In genomic region chr1:188128761-188129160, GRCh38 we compare ENCODE assay signal across 11 cellular contexts.
DNase-seq lines count a peak whose midpoint lies in the region; ATAC-seq and TF ChIP-seq lines count a peak whose summit lies in the region.
"Had no signal": no experiment of that assay in that cellular context is flagged by ENCODE, and none has a peak within 500 bp of the region (broad histone marks: within the 10 kb centered on the region; RNA-seq: fewer than 3 reads in every experiment).

No MANE protein-coding gene starts in this region.

- RAD21 ChIA-PET in HCT116 (lab: Charles Lee; ENCODE audit: low non-redundant PET in 1 of 2, low total read pairs in 2 of 2, uncharacterized antibody in 2 of 2, unreplicated experiment in 2 of 2), result no interaction called here

- peak in 1 of 3 experiments; percentile 12; a peak in 1 of 6 replicates for TF ChIP-seq CTCF in HCT116 (IDR thresholded peaks at IDR 0.05 in 2 of 3, conservative IDR thresholded peaks at IDR 0.05 in 1 of 3; ENCODE audit: borderline replicate concordance in 1 of 3, insufficient read depth in 1 of 3, low read depth in 2 of 3, low read length in 2 of 3)

- CTCF ChIA-PET in HCT116 (lab: Charles Lee), result no interaction called here

- H3K36me3 ChIP-seq in HCT116 (ENCODE audit: control insufficient read depth in 1 of 2, insufficient read depth in 2 of 2, low read length in 2 of 2), result no peaks in the 10 kb centered on the region

- POLR2A ChIA-PET in HCT116 (lab: Charles Lee), result no interaction called here

- no peaks in the 10 kb centered on the region for H3K27me3 ChIP-seq in HCT116 (ENCODE audit: insufficient read depth, low read length)

- BruUV-seq in HCT116 (replicated peaks; lab: Mats Ljungman, UMichigan), result no TSS peak

- H3K9ac ChIP-seq in HCT116 (ENCODE audit: low read length), result no peak overlapping the region

- no peak overlapping the region for H3K27ac ChIP-seq in HCT116 (ENCODE audit: low read depth, low read length)

- no peaks in the 10 kb centered on the region for H3K9me2 ChIP-seq in HCT116 (ENCODE audit: insufficient read depth)

- H3K4me3 ChIP-seq in HCT116 (replicated peaks in 1 of 2; ENCODE audit: low read depth in 1 of 2, low read length in 2 of 2), result no peak overlapping the region
- H3K4me3 ChIP-seq: lung had no signal

- 0 out of 2 replicates have a peak, but pooled peaks have one; percentile 49 for ATAC-seq in HCT116
- ATAC-seq in GM19328 (IDR thresholded peaks at IDR 0.05; ENCODE audit: unreplicated experiment), result no peak
- ATAC-seq: activated T-helper 17 cell treated with anti-CD3 and anti-CD28 coated beads, Interleukin-2, amount 50 U/mL, for 72 hours had no signal

- H2AFZ ChIP-seq in HCT116 (ENCODE audit: low read depth, low read length, poor library complexity, severe bottlenecking), result no peak overlapping the region

- H3K79me2 ChIP-seq in HCT116 (ENCODE audit: insufficient read depth, low read length), result no peaks in the 10 kb centered on the region

- TF ChIP-seq POLR2A in HCT116 (IDR thresholded peaks at IDR 0.05; ENCODE audit: borderline replicate concordance, extremely low read depth, insufficient read depth, insufficient read length), result no peak

- H3K4me2 ChIP-seq in HCT116 (ENCODE audit: low read length), result no peak overlapping the region

- peak; percentile 40 for TF ChIP-seq RAD21 in HCT116 (IDR thresholded peaks at IDR 0.05; ENCODE audit: low read depth)

- peak; percentile 36 for DNase-seq in D341Med (ENCODE audit: low spot score)
- no peak for DNase-seq in HCT116 (ENCODE audit: low read depth, low spot score)
- DNase-seq in UCSD-AML1 (lab: John Stamatoyannopoulos, UW; ENCODE audit: unreplicated experiment), result peak; percentile 6
- DNase-seq in iPS-NIHi7 (ENCODE audit: extremely low spot score), result peak; percentile 14
- DNase-seq in pons (ENCODE audit: low spot score), result no peak
- DNase-seq in SKM-1 treated with dmso at 0.1 percent for 144 hours (lab: John Stamatoyannopoulos, UW; ENCODE audit: unreplicated experiment), result no peak
- DNase-seq: activated CD4-positive, alpha-beta T cell treated with anti-CD3 and anti-CD28 coated beads for 1 hour; NCI-H1048 had no signal

- intact Hi-C loops in HCT116 (cut with micrococcal nuclease), result no loop called here

- no peaks in the 10 kb centered on the region for H4K20me1 ChIP-seq in HCT116 (ENCODE audit: insufficient read depth)

- no peaks in the 10 kb centered on the region for H3K4me1 ChIP-seq in HCT116 (ENCODE audit: control insufficient read depth in 1 of 2, insufficient read depth in 2 of 2, low read length in 2 of 2)

- no peaks in the 10 kb centered on the region for H3K9me3 ChIP-seq in HCT116 (ENCODE audit: control insufficient read depth in 1 of 2, insufficient read depth in 1 of 2, low read depth in 1 of 2, low read length in 2 of 2)

TF ChIP-seq in HCT116, 20 proteins besides CTCF, POLR2A, EP300 and RAD21:
- TF ChIP-seq YY1 (IDR thresholded peaks at IDR 0.05; ENCODE audit: extremely low read depth, insufficient replicate concordance, low read depth, low read length) (no peak), ZBTB33 (IDR thresholded peaks at IDR 0.05; ENCODE audit: extremely low read depth, insufficient replicate concordance, low read length) (no peak), ZFX (IDR thresholded peaks at IDR 0.05) (no peak), JUND (IDR thresholded peaks at IDR 0.05) (no peak), POLR2AphosphoS5 (IDR thresholded peaks at IDR 0.05; ENCODE audit: low read depth, low read length) (no peak), SRF (IDR thresholded peaks at IDR 0.05; ENCODE audit: low read depth) (no peak), ATF3 (IDR thresholded peaks at IDR 0.05) (no peak), ELF1 (IDR thresholded peaks at IDR 0.05; ENCODE audit: borderline replicate concordance, low read depth) (no peak), CEBPB (IDR thresholded peaks at IDR 0.05; ENCODE audit: low read depth) (no peak), ZNF274 (IDR thresholded peaks at IDR 0.05; ENCODE audit: low read depth, low read length) (no peak), FOSL1 (IDR thresholded peaks at IDR 0.05; ENCODE audit: low read depth) (no peak), EZH2 (IDR thresholded peaks at IDR 0.05) (no peak), SP1 (IDR thresholded peaks at IDR 0.05; ENCODE audit: low read depth) (no peak), EGR1 (IDR thresholded peaks at IDR 0.05; ENCODE audit: low read depth) (no peak), MAX (IDR thresholded peaks at IDR 0.05) (no peak), CBX3 (IDR thresholded peaks at IDR 0.05; ENCODE audit: low read depth) (no peak), SIN3A (IDR thresholded peaks at IDR 0.05; ENCODE audit: low read depth) (no peak), EZH2phosphoT487 (IDR thresholded peaks at IDR 0.05; ENCODE audit: borderline replicate concordance) (no peak)

Comparison
In these comparisons a context has a peak if more than half of its experiments do, and no peak if none do; other contexts are left out.
1. DNase-seq: peak in D341Med (single experiment), UCSD-AML1 (single experiment) and iPS-NIHi7 (single experiment); none in HCT116 (single experiment), pons (single experiment) and SKM-1 treated with dmso at 0.1 percent for 144 hours (single experiment).